In genomic region chr5:10632110-10632903, GRCh38 we compare ENCODE assay signal across 8 cellular contexts.
DNase-seq lines count a peak whose midpoint lies in the region; ATAC-seq lines count a peak whose summit lies in the region.
"Had no signal": no experiment of that assay in that cellular context is flagged by ENCODE, and none has a peak within 500 bp of the region (broad histone marks: within the 10 kb centered on the region; RNA-seq: fewer than 3 reads in every experiment).

No MANE protein-coding gene starts in this region.

- intact Hi-C loops in dendritic cell treated with granulocyte-macrophage colony-stimulating factor and Interleukin-4, amounts not matched to agents 40 ng/mL and 50 ng/mL, for 4 days (cut with micrococcal nuclease) = loop anchor here (10.0 kb wide), 1 partner anchor 132 kb away; the partner anchor contains the start of gene DAP

- peak; percentile 44 for ATAC-seq in GM18909 (IDR thresholded peaks at IDR 0.05; ENCODE audit: poor library complexity, unreplicated experiment)
- peak; percentile 51 for ATAC-seq in HG02798 (IDR thresholded peaks at IDR 0.05; ENCODE audit: poor library complexity, unreplicated experiment)
- peak; percentile 49 to 57 for ATAC-seq in stimulated activated naive B cell treated with anti-CD40 and anti-IgM and Interleukin-4, amounts not matched to agents 10 μg/mL and 1 μg/mL and 100 μg/mL, for 72 hours (replicated peaks)
- ATAC-seq: naive thymus-derived CD8-positive, alpha-beta T cell had no signal

- H3K27ac Mint-ChIP-seq in dendritic cell treated with granulocyte-macrophage colony-stimulating factor and Interleukin-4, amounts not matched to agents 40 ng/mL and 50 ng/mL, for 4 days = peak overlapping the region; percentile 81
- H3K27ac Mint-ChIP-seq in stimulated activated naive B cell treated with anti-CD40 and anti-IgM and Interleukin-4, amounts not matched to agents 10 μg/mL and 1 μg/mL and 100 μg/mL, for 72 hours = peak overlapping the region; percentile 99

- peaks cover 80% of the 10 kb centered on the region for H3K4me1 Mint-ChIP-seq in dendritic cell treated with granulocyte-macrophage colony-stimulating factor and Interleukin-4, amounts not matched to agents 40 ng/mL and 50 ng/mL, for 4 days (ENCODE audit: low read depth)
- H3K4me1 Mint-ChIP-seq in stimulated activated naive B cell treated with anti-CD40 and anti-IgM and Interleukin-4, amounts not matched to agents 10 μg/mL and 1 μg/mL and 100 μg/mL, for 72 hours = peaks cover 80 to 95% of the 10 kb centered on the region in 2 donors

- peaks cover 38% of the 10 kb centered on the region for H3K27me3 Mint-ChIP-seq in dendritic cell treated with granulocyte-macrophage colony-stimulating factor and Interleukin-4, amounts not matched to agents 40 ng/mL and 50 ng/mL, for 4 days
- H3K27me3 Mint-ChIP-seq in stimulated activated naive B cell treated with anti-CD40 and anti-IgM and Interleukin-4, amounts not matched to agents 10 μg/mL and 1 μg/mL and 100 μg/mL, for 72 hours = no peaks in the 10 kb centered on the region

- peak overlapping the region; percentile 63 for H3K4me3 Mint-ChIP-seq in dendritic cell treated with granulocyte-macrophage colony-stimulating factor and Interleukin-4, amounts not matched to agents 40 ng/mL and 50 ng/mL, for 4 days
- peak overlapping the region; percentile 71 to 79 for H3K4me3 Mint-ChIP-seq in stimulated activated naive B cell treated with anti-CD40 and anti-IgM and Interleukin-4, amounts not matched to agents 10 μg/mL and 1 μg/mL and 100 μg/mL, for 72 hours

- H3K36me3 Mint-ChIP-seq in dendritic cell treated with granulocyte-macrophage colony-stimulating factor and Interleukin-4, amounts not matched to agents 40 ng/mL and 50 ng/mL, for 4 days (ENCODE audit: low read depth) = no peaks in the 10 kb centered on the region
- peaks cover 63 to 86% of the 10 kb centered on the region in 2 donors for H3K36me3 Mint-ChIP-seq in stimulated activated naive B cell treated with anti-CD40 and anti-IgM and Interleukin-4, amounts not matched to agents 10 μg/mL and 1 μg/mL and 100 μg/mL, for 72 hours
- H3K36me3 Mint-ChIP-seq: naive thymus-derived CD8-positive, alpha-beta T cell had no signal

- peak; percentile 94 for DNase-seq in NOMO-1 treated with dmso at 0.1 percent for 144 hours (lab: John Stamatoyannopoulos, UW; ENCODE audit: unreplicated experiment)
- DNase-seq in stimulated activated naive B cell treated with anti-CD40 and anti-IgM and Interleukin-4, amounts not matched to agents 10 μg/mL and 1 μg/mL and 100 μg/mL, for 72 hours = peak; percentile 86
- DNase-seq in DMS53 treated with DMSO at 0.1 percent for 48 hours (lab: John Stamatoyannopoulos, UW; ENCODE audit: unreplicated experiment) = no peak
- no peak for DNase-seq in NCI-H345 (lab: John Stamatoyannopoulos, UW)

- no peaks in the 10 kb centered on the region for H3K9me3 Mint-ChIP-seq in dendritic cell treated with granulocyte-macrophage colony-stimulating factor and Interleukin-4, amounts not matched to agents 40 ng/mL and 50 ng/mL, for 4 days
- peaks cover 3 to 7% of the 10 kb centered on the region in 2 donors for H3K9me3 Mint-ChIP-seq in stimulated activated naive B cell treated with anti-CD40 and anti-IgM and Interleukin-4, amounts not matched to agents 10 μg/mL and 1 μg/mL and 100 μg/mL, for 72 hours
- H3K9me3 Mint-ChIP-seq: naive thymus-derived CD8-positive, alpha-beta T cell had no signal

Comparison
In these comparisons a context has a peak if more than half of its experiments do, and no peak if none do; other contexts are left out.
1. DNase-seq: peak in NOMO-1 treated with dmso at 0.1 percent for 144 hours (single experiment) and stimulated activated naive B cell treated with anti-CD40 and anti-IgM and Interleukin-4, amounts not matched to agents 10 μg/mL and 1 μg/mL and 100 μg/mL, for 72 hours (single experiment); none in DMS53 treated with DMSO at 0.1 percent for 48 hours (single experiment) and NCI-H345 (single experiment).
2. Peak in every context shown above with its lines, with median percentiles within 50 percentile points of each other: ATAC-seq.